ENCODE assay signal across 10 cellular contexts in the genomic region with DNA sequence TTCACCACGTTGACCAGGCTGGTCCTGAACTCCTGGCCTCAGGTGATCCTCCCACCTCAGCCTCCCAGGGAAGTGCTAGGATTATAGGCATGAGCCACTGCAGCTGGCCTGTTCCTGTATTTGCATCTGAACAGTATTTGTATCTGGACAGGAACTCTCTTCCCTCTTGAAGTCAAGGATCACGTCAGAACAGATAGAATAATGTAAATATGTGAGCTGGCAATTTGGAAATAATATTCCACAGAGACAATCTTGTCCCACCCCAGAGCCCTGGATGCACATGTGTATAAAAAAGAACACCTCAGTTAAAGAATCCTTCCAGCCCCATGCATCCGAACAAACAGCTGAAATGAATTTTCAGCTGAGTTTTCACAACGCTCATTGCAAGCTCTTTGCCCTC.
DNase-seq lines count a peak whose midpoint lies in the region; ATAC-seq and TF ChIP-seq lines count a peak whose summit lies in the region.
"Had no signal": no experiment of that assay in that cellular context is flagged by ENCODE, and none has a peak within 500 bp of the region (broad histone marks: within the 10 kb centered on the region; RNA-seq: fewer than 3 reads in every experiment).

No MANE protein-coding gene starts in this region.

- no peaks in the 10 kb centered on the region for H3K9me3 ChIP-seq in HUES64 (ENCODE audit: insufficient read depth, low read depth, low read length)
- no peaks in the 10 kb centered on the region for H3K9me3 ChIP-seq in mammary epithelial cell (replicated peaks; ENCODE audit: insufficient read depth, low read length)
- H3K9me3 ChIP-seq in left lung: no peaks in the 10 kb centered on the region
- peaks cover 0 to 3% (median 0%) of the 10 kb centered on the region in 5 donors for H3K9me3 ChIP-seq in subcutaneous abdominal adipose tissue (ENCODE audit: control insufficient read depth in 5 of 5, low read length in 5 of 5)

- no peaks in the 10 kb centered on the region for H4K20me1 ChIP-seq in mammary epithelial cell (ENCODE audit: insufficient read depth, low read length)

- no peak for TF ChIP-seq CTCF in mammary epithelial cell (conservative IDR thresholded peaks at IDR 0.05 in 1 of 2, IDR thresholded peaks at IDR 0.05 in 1 of 2; ENCODE audit: extremely low read depth in 1 of 2, insufficient read depth in 1 of 2, low read depth in 1 of 2, low read length in 2 of 2)
- TF ChIP-seq CTCF in left lung (IDR thresholded peaks at IDR 0.05): no peak

- intact Hi-C loops in mammary epithelial cell (cut with micrococcal nuclease) (loop anchor here (1.0 to 5.0 kb wide), 8 partner anchors 136 to 1204 kb away; partner anchors contain the start of gene METAP2), left lung (cut with DNase I) (loop anchor here in 1 of 2 donors (10.0 kb wide), 1 partner anchor 221 kb away; no protein-coding TSS in a partner anchor)

- ATAC-seq in left lung (no peak), HG03095 (IDR thresholded peaks at IDR 0.05; ENCODE audit: unreplicated experiment) (no peak)
- ATAC-seq: activated CD8-positive, alpha-beta T cell treated with anti-CD3 and anti-CD28 coated beads for 36 hours had no signal

- H3K36me3 ChIP-seq in HUES64 (ENCODE audit: insufficient read depth, low read length): no peaks in the 10 kb centered on the region
- H3K36me3 ChIP-seq in mammary epithelial cell (ENCODE audit: insufficient read depth, low read length): no peaks in the 10 kb centered on the region
- no peaks in the 10 kb centered on the region for H3K36me3 ChIP-seq in left lung
- no peaks in the 10 kb centered on the region for H3K36me3 ChIP-seq in subcutaneous abdominal adipose tissue (ENCODE audit: control insufficient read depth in 5 of 5, insufficient read depth in 5 of 5, low read length in 5 of 5)

- H3K9ac ChIP-seq in HUES64 (ENCODE audit: low read depth, low read length): no peak overlapping the region; the same call in 1 of the 2 replicates
- no peak overlapping the region for H3K9ac ChIP-seq in mammary epithelial cell (ENCODE audit: insufficient read depth, low read length)
- H3K9ac ChIP-seq in subcutaneous abdominal adipose tissue (ENCODE audit: low read length in 5 of 5): peak overlapping the region in 2 of 5 donors; percentile 35 to 43

- H3K4me2 ChIP-seq in mammary epithelial cell (ENCODE audit: insufficient read depth, low read depth, low read length): no peak overlapping the region

- peak overlapping the region; percentile 74 for H2AFZ ChIP-seq in mammary epithelial cell (ENCODE audit: low read depth, low read length)

- WGBS in HUES64: 67% methylated on average over 4 of the region's 4 CpGs
- 56% methylated on average over 4 of the region's 4 CpGs for WGBS in mammary epithelial cell (ENCODE audit: low coverage, missing lambda C conversion rate)

- H3K27ac ChIP-seq in HUES64 (ENCODE audit: low read depth, low read length) (peak overlapping the region; percentile 72; the same call in 1 of the 2 replicates), mammary epithelial cell (ENCODE audit: insufficient read depth, low read depth, low read length) (no peak overlapping the region), left lung (peak overlapping the region; percentile 48 to 55), subcutaneous abdominal adipose tissue (ENCODE audit: low read depth, low read length) (no peak overlapping the region)

- in situ Hi-C loops in mammary epithelial cell (cut with MboI; ENCODE audit: low sequenced_read_pairs in 2 of 2): loop anchor here in 1 of 2 donors (25.0 kb wide), 1 partner anchor 799 kb away; no protein-coding TSS in a partner anchor

- dilution Hi-C loops in mammary epithelial cell (cut with HindIII; ENCODE audit: low sequenced_read_pairs): no loop called here

- H3K27me3 ChIP-seq in HUES64 (ENCODE audit: insufficient read depth, low read length): no peaks in the 10 kb centered on the region
- no peaks in the 10 kb centered on the region for H3K27me3 ChIP-seq in mammary epithelial cell (ENCODE audit: insufficient read depth, low read length)
- no peaks in the 10 kb centered on the region for H3K27me3 ChIP-seq in left lung
- no peaks in the 10 kb centered on the region for H3K27me3 ChIP-seq in subcutaneous abdominal adipose tissue (ENCODE audit: control insufficient read depth in 5 of 5, insufficient read depth in 4 of 5, low read length in 5 of 5)

- no peak for DNase-seq in mammary epithelial cell
- DNase-seq in left lung: no peak
- DNase-seq in activated naive CD4-positive, alpha-beta T cell treated with Interleukin-2 at 50 U/mL for 16 hours: no peak
- DNase-seq in NCI-H2227 (lab: John Stamatoyannopoulos, UW; ENCODE audit: unreplicated experiment): no peak
- DNase-seq: activated CD8-positive, alpha-beta T cell treated with anti-CD3 and anti-CD28 coated beads for 36 hours; activated naive CD8-positive, alpha-beta T cell treated with anti-CD3 and anti-CD28 coated beads, Interleukin-2, amount 10 ng/mL, durations not matched to agents 7 days and 5 days; stimulated activated CD4-positive, alpha-beta T cell treated with anti-CD3 and anti-CD28 coated beads, Interleukin-12 subunit alpha, Interleukin-12 subunit beta, amount 100 ng/mL, for 4 hours had no signal

- H3K4me1 ChIP-seq in HUES64 (ENCODE audit: insufficient read depth, low read length) (peaks cover 7% of the 10 kb centered on the region; the same call in 1 of the 2 replicates), mammary epithelial cell (ENCODE audit: insufficient read depth, low read length) (peaks cover 6% of the 10 kb centered on the region), left lung (peaks cover 7 to 10% of the 10 kb centered on the region in 2 donors), subcutaneous abdominal adipose tissue (ENCODE audit: control insufficient read depth in 5 of 5, insufficient read depth in 5 of 5, low read length in 5 of 5) (peaks cover 0 to 13% (median 6%) of the 10 kb centered on the region in 5 donors)

- BruUV-seq in mammary epithelial cell (replicated peaks; lab: Mats Ljungman, UMichigan): no TSS peak

- CTCF ChIA-PET in mammary epithelial cell (lab: Charles Lee; ENCODE audit: low non-redundant PET): interaction anchor here (0.6 to 1.0 kb wide), 2 partner anchors 198 to 234 kb away, joined by 3 to 23 read pairs; no protein-coding TSS in a partner anchor

- no peaks in the 10 kb centered on the region for H3K79me2 ChIP-seq in mammary epithelial cell (ENCODE audit: insufficient read depth, low read length)

- H3K4me3 ChIP-seq in HUES64 (ENCODE audit: low read length) (no peak overlapping the region), mammary epithelial cell (replicated peaks in 1 of 3; ENCODE audit: insufficient read depth in 1 of 3, low read depth in 2 of 3, low read length in 3 of 3) (no peak overlapping the region), left lung (no peak overlapping the region), subcutaneous abdominal adipose tissue (ENCODE audit: low read depth in 1 of 5, low read length in 5 of 5) (peak overlapping the region; percentile 18 to 52 (median 45))

Comparison
In these comparisons a context has a peak if more than half of its experiments do, and no peak if none do; other contexts are left out.
1. H3K27ac ChIP-seq: peak in HUES64 (single experiment) and left lung (2 of 2); none in mammary epithelial cell (single experiment) and subcutaneous abdominal adipose tissue (single experiment).
2. H3K4me3 ChIP-seq: peak in subcutaneous abdominal adipose tissue (5 of 5); none in HUES64 (single experiment), mammary epithelial cell (0 of 3) and left lung (0 of 2).